8 cellular contexts compared by ENCODE assay signal in genomic region chr21:43733529-43734071, GRCh38. TPM values are rescaled to one million over a fixed set of nuclear protein-coding genes. Genes with fewer than 3 reads are reported as not detected.
A peak's percentile ranks its signal among the peaks of the same experiment; 100 is the strongest.
DNase-seq lines count a peak whose midpoint lies in the region; ATAC-seq, FAIRE-seq and TF ChIP-seq lines count a peak whose summit lies in the region.
"Had no signal": no experiment of that assay in that cellular context is flagged by ENCODE, and none has a peak within 500 bp of the region (broad histone marks: within the 10 kb centered on the region; RNA-seq: fewer than 3 reads in every experiment).

No MANE protein-coding gene starts in this region.

- H3K4me1 ChIP-seq in gastroesophageal sphincter (peaks cover 0 to 66% (median 30%) of the 10 kb centered on the region in 3 donors), stomach (peaks cover 30 to 75% (median 59%) of the 10 kb centered on the region in 4 donors)

- H3K9me3 ChIP-seq in gastroesophageal sphincter (no peaks in the 10 kb centered on the region), stomach (no peaks in the 10 kb centered on the region)
- H3K9me3 ChIP-seq: ovary had no signal

- CTCF ChIA-PET in HEK293T (lab: Yijun Ruan, JAX): no interaction called here

- H3K4me3 ChIP-seq in gastroesophageal sphincter (no peak overlapping the region), stomach (peak overlapping the region in 1 of 4 donors; percentile 10)
- H3K4me3 ChIP-seq: ovary had no signal

- no peak for ATAC-seq in gastroesophageal sphincter

- TF ChIP-seq CTCF in gastroesophageal sphincter (IDR thresholded peaks at IDR 0.05) (no peak), stomach (IDR thresholded peaks at IDR 0.05) (no peak), GM10266 (IDR thresholded peaks at IDR 0.05; ENCODE audit: control insufficient read depth, insufficient read depth, low read depth, missing control alignments) (no peak)

- peak overlapping the region; percentile 34 for H3K27ac Mint-ChIP-seq in activated T-helper 1 cell treated with anti-CD3 and anti-CD28 coated beads, Interleukin-12 subunit alpha, Interleukin-12 subunit beta, Interleukin-2, Interleukin-4 antibody, amounts not matched to agents 30 ng/mL and 10 ng/mL and 1 ng/mL, durations not matched to agents 14 hours and 24 hours and 36 hours

- peak overlapping the region in 3 of 4 donors; percentile 66 to 78 (median 77) for H3K27ac ChIP-seq in gastroesophageal sphincter
- H3K27ac ChIP-seq in stomach: peak overlapping the region; percentile 59 to 82 (median 68)

- H3K9me3 Mint-ChIP-seq in activated T-helper 1 cell treated with anti-CD3 and anti-CD28 coated beads, Interleukin-12 subunit alpha, Interleukin-12 subunit beta, Interleukin-2, Interleukin-4 antibody, amounts not matched to agents 30 ng/mL and 10 ng/mL and 1 ng/mL, durations not matched to agents 14 hours and 24 hours and 36 hours: no peaks in the 10 kb centered on the region

- POLR2A ChIA-PET in HEK293T (lab: Yijun Ruan, JAX): no interaction called here

- TF ChIP-seq EP300 in gastroesophageal sphincter (IDR thresholded peaks at IDR 0.05): no peak
- TF ChIP-seq EP300 in stomach (IDR thresholded peaks at IDR 0.05): no peak

- H3K36me3 ChIP-seq in gastroesophageal sphincter: peaks cover 0 to 34% of the 10 kb centered on the region in 2 donors
- H3K36me3 ChIP-seq in stomach: peaks cover 0 to 44% (median 30%) of the 10 kb centered on the region in 4 donors
- H3K36me3 ChIP-seq: ovary had no signal

- intact Hi-C loops in activated T-helper 1 cell treated with anti-CD3 and anti-CD28 coated beads, Interleukin-12 subunit alpha, Interleukin-12 subunit beta, Interleukin-2, Interleukin-4 antibody, amounts not matched to agents 30 ng/mL and 10 ng/mL and 1 ng/mL, durations not matched to agents 14 hours and 24 hours and 36 hours (cut with micrococcal nuclease): no loop called here
- intact Hi-C loops in stomach (cut with DNase I; ENCODE audit: low total_unique reads): loop anchor here (5.0 kb wide), 1 partner anchor 34 kb away; no protein-coding TSS in a partner anchor

- no peak for TF ChIP-seq POLR2A in gastroesophageal sphincter (IDR thresholded peaks at IDR 0.05)
- no peak for TF ChIP-seq POLR2A in stomach (IDR thresholded peaks at IDR 0.05)

- H3K27me3 ChIP-seq in gastroesophageal sphincter: no peaks in the 10 kb centered on the region
- H3K27me3 ChIP-seq in stomach: no peaks in the 10 kb centered on the region
- H3K27me3 ChIP-seq: ovary had no signal

- no peak overlapping the region for H3K4me3 Mint-ChIP-seq in activated T-helper 1 cell treated with anti-CD3 and anti-CD28 coated beads, Interleukin-12 subunit alpha, Interleukin-12 subunit beta, Interleukin-2, Interleukin-4 antibody, amounts not matched to agents 30 ng/mL and 10 ng/mL and 1 ng/mL, durations not matched to agents 14 hours and 24 hours and 36 hours

- H3K36me3 Mint-ChIP-seq in activated T-helper 1 cell treated with anti-CD3 and anti-CD28 coated beads, Interleukin-12 subunit alpha, Interleukin-12 subunit beta, Interleukin-2, Interleukin-4 antibody, amounts not matched to agents 30 ng/mL and 10 ng/mL and 1 ng/mL, durations not matched to agents 14 hours and 24 hours and 36 hours (ENCODE audit: low read depth): peaks cover 21% of the 10 kb centered on the region

- DNase-seq in HUDEP-2 (lab: John Stamatoyannopoulos, UW; ENCODE audit: unreplicated experiment in 76 of 76): peak in 62 of 76 experiments; percentile 10 to 78 (median 57)
- no peak for DNase-seq in activated T-helper 1 cell treated with anti-CD3 and anti-CD28 coated beads, Interleukin-12 subunit alpha, Interleukin-12 subunit beta, Interleukin-2, Interleukin-4 antibody, amounts not matched to agents 30 ng/mL and 10 ng/mL and 1 ng/mL, durations not matched to agents 14 hours and 24 hours and 36 hours (ENCODE audit: low spot score)
- no peak for DNase-seq in stomach
- no peak for DNase-seq in HEK293T (ENCODE audit: extremely low spot score)
- DNase-seq in urothelium cell line (ENCODE audit: low spot score): no peak
- no peak for DNase-seq in GM10266 (ENCODE audit: extremely low spot score)

- H3K4me1 Mint-ChIP-seq in activated T-helper 1 cell treated with anti-CD3 and anti-CD28 coated beads, Interleukin-12 subunit alpha, Interleukin-12 subunit beta, Interleukin-2, Interleukin-4 antibody, amounts not matched to agents 30 ng/mL and 10 ng/mL and 1 ng/mL, durations not matched to agents 14 hours and 24 hours and 36 hours (ENCODE audit: low read depth): peaks cover 31% of the 10 kb centered on the region

- no peak for FAIRE-seq in urothelium cell line (lab: Jason Lieb, UNC)

- H3K27me3 Mint-ChIP-seq in activated T-helper 1 cell treated with anti-CD3 and anti-CD28 coated beads, Interleukin-12 subunit alpha, Interleukin-12 subunit beta, Interleukin-2, Interleukin-4 antibody, amounts not matched to agents 30 ng/mL and 10 ng/mL and 1 ng/mL, durations not matched to agents 14 hours and 24 hours and 36 hours (ENCODE audit: insufficient read depth): no peaks in the 10 kb centered on the region

- WGBS in gastroesophageal sphincter (ENCODE audit: low coverage in 1 of 2), 2 donors: 9 to 15% methylated on average over 2 to 4 of the region's 15 CpGs
- WGBS in stomach, 5 donors: 38 to 63% (median 46%) methylated on average over 15 of the region's 15 CpGs

TF ChIP-seq in HEK293T, 16 proteins besides CTCF, POLR2A, EP300 and RAD21:
- TF ChIP-seq HDGF (IDR thresholded peaks at IDR 0.05; ENCODE audit: borderline replicate concordance) (no peak), ARNT (IDR thresholded peaks at IDR 0.05) (no peak), ZNF384 (IDR thresholded peaks at IDR 0.05) (no peak), SUZ12 (IDR thresholded peaks at IDR 0.05) (no peak), FOXA1 (IDR thresholded peaks at IDR 0.05) (no peak), FOXM1 (IDR thresholded peaks at IDR 0.05; ENCODE audit: borderline replicate concordance) (no peak), BHLHE40 (IDR thresholded peaks at IDR 0.05; ENCODE audit: borderline replicate concordance) (no peak), L3MBTL2 (conservative IDR thresholded peaks at IDR 0.05) (no peak), TARDBP (IDR thresholded peaks at IDR 0.05) (no peak), NFRKB (IDR thresholded peaks at IDR 0.05) (no peak), LEF1 (IDR thresholded peaks at IDR 0.05; ENCODE audit: borderline replicate concordance) (no peak), ELF4 (IDR thresholded peaks at IDR 0.05) (no peak), SP1 (IDR thresholded peaks at IDR 0.05) (no peak)

RNA-seq across cellular contexts. Expression of gene PDXK, which starts 14.7 kb away (rescaled TPM):
- total RNA-seq in activated T-helper 1 cell treated with anti-CD3 and anti-CD28 coated beads, Interleukin-12 subunit alpha, Interleukin-12 subunit beta, Interleukin-2, Interleukin-4 antibody, amounts not matched to agents 30 ng/mL and 10 ng/mL and 1 ng/mL, durations not matched to agents 14 hours and 24 hours and 36 hours: 123 and 135 TPM in 2 replicates
- total RNA-seq in gastroesophageal sphincter (10 to 100 TPM; 24.4 to 42.2 (median 33.0) TPM), stomach (100 to 1,000 TPM in 1 of 5 donors, 10 to 100 TPM in 4; 41.9 to 139 (median 57.5) TPM)
- 10 to 100 TPM; 36.7 to 53.1 (median 51.5) TPM for polyA plus RNA-seq in stomach

RNA-seq across cellular contexts. Expression of gene CSTB, which starts 42.5 kb away (rescaled TPM):
- 51.9 and 52.4 TPM in 2 replicates for total RNA-seq in activated T-helper 1 cell treated with anti-CD3 and anti-CD28 coated beads, Interleukin-12 subunit alpha, Interleukin-12 subunit beta, Interleukin-2, Interleukin-4 antibody, amounts not matched to agents 30 ng/mL and 10 ng/mL and 1 ng/mL, durations not matched to agents 14 hours and 24 hours and 36 hours
- 10 to 100 TPM in 3 of 4 donors, 1 to 10 TPM in 1; 8.9 to 22.2 (median 10.1) TPM for total RNA-seq in gastroesophageal sphincter
- total RNA-seq in stomach: 10 to 100 TPM in 3 of 5 donors, 1 to 10 TPM in 1, under 1 TPM in 1; 0.58 to 36.4 (median 13.0) TPM
- 100 to 1,000 TPM in 1 of 3 donors, 10 to 100 TPM in 2; 82.5 to 403 (median 97.0) TPM for polyA plus RNA-seq in stomach

RNA-seq across cellular contexts. Expression of gene RRP1, which starts 55.8 kb away (rescaled TPM):
- total RNA-seq in activated T-helper 1 cell treated with anti-CD3 and anti-CD28 coated beads, Interleukin-12 subunit alpha, Interleukin-12 subunit beta, Interleukin-2, Interleukin-4 antibody, amounts not matched to agents 30 ng/mL and 10 ng/mL and 1 ng/mL, durations not matched to agents 14 hours and 24 hours and 36 hours: 90.9 and 91.8 TPM in 2 replicates
- total RNA-seq in gastroesophageal sphincter: 10 to 100 TPM; 19.0 to 25.2 (median 20.8) TPM
- 10 to 100 TPM; 11.9 to 25.6 (median 18.2) TPM for total RNA-seq in stomach
- polyA plus RNA-seq in stomach: 10 to 100 TPM; 10.6 to 17.2 (median 15.6) TPM

Comparison
In these comparisons a context has a peak if more than half of its experiments do, and no peak if none do; other contexts are left out.
1. DNase-seq: peak in HUDEP-2 (62 of 76); none in activated T-helper 1 cell treated with anti-CD3 and anti-CD28 coated beads, Interleukin-12 subunit alpha, Interleukin-12 subunit beta, Interleukin-2, Interleukin-4 antibody, amounts not matched to agents 30 ng/mL and 10 ng/mL and 1 ng/mL, durations not matched to agents 14 hours and 24 hours and 36 hours (single experiment), stomach (single experiment), HEK293T (single experiment), urothelium cell line (single experiment) and GM10266 (single experiment).